Comparison of ENCODE assay signal across 8 cellular contexts in genomic region chr6:137705166-137706064, GRCh38.
DNase-seq lines count a peak whose midpoint lies in the region; ATAC-seq lines count a peak whose summit lies in the region.

No MANE protein-coding gene starts in this region.

- no peak overlapping the region for H3K4ac ChIP-seq in trophoblast cell (ENCODE audit: low read depth, low read length)

- no peak overlapping the region for H3K23ac ChIP-seq in trophoblast cell (ENCODE audit: low read length)

- DNase-seq in ELF-1 (ENCODE audit: low read depth, low spot score) (peak; percentile 66), RPMI8226 (peak; percentile 49), foreskin melanocyte (peak; percentile 38), trophoblast cell (peak; percentile 65 to 83)
- peak; percentile 60 for DNase-seq in activated T-helper 2 cell treated with anti-CD3 and anti-CD28 coated beads, Interferon-gamma antibody, Interleukin-2, Interleukin-4, amounts not matched to agents 10 μg/mL and 5 μg/mL and 100 μg/mL, durations not matched to agents 14 hours and 24 hours and 36 hours (ENCODE audit: low spot score)

- H3K9me3 Mint-ChIP-seq in activated T-helper 2 cell treated with anti-CD3 and anti-CD28 coated beads, Interferon-gamma antibody, Interleukin-2, Interleukin-4, amounts not matched to agents 10 μg/mL and 5 μg/mL and 100 μg/mL, durations not matched to agents 14 hours and 24 hours and 36 hours = peaks cover 2% of the 10 kb centered on the region

- intact Hi-C loops in activated T-helper 2 cell treated with anti-CD3 and anti-CD28 coated beads, Interferon-gamma antibody, Interleukin-2, Interleukin-4, amounts not matched to agents 10 μg/mL and 5 μg/mL and 100 μg/mL, durations not matched to agents 14 hours and 24 hours and 36 hours (cut with micrococcal nuclease) = loop anchor here (1.0 to 5.0 kb wide), 5 partner anchors 222 to 404 kb away; no protein-coding TSS in a partner anchor

- no CpG with 5 or more reads among the region's 11 CpGs for WGBS in trophoblast cell (ENCODE audit: extremely low coverage, insufficient coverage, insufficient read length)

- H3K79me2 ChIP-seq in trophoblast cell (ENCODE audit: control insufficient read depth, insufficient read depth, low read length, poor library complexity) = no peaks in the 10 kb centered on the region

- peak overlapping the region; percentile 0 for H3K4me3 Mint-ChIP-seq in activated T-helper 2 cell treated with anti-CD3 and anti-CD28 coated beads, Interferon-gamma antibody, Interleukin-2, Interleukin-4, amounts not matched to agents 10 μg/mL and 5 μg/mL and 100 μg/mL, durations not matched to agents 14 hours and 24 hours and 36 hours (ENCODE audit: low read depth)

- peaks cover 78% of the 10 kb centered on the region for H3K4me1 Mint-ChIP-seq in activated T-helper 2 cell treated with anti-CD3 and anti-CD28 coated beads, Interferon-gamma antibody, Interleukin-2, Interleukin-4, amounts not matched to agents 10 μg/mL and 5 μg/mL and 100 μg/mL, durations not matched to agents 14 hours and 24 hours and 36 hours (ENCODE audit: low read depth)

- H3K27ac Mint-ChIP-seq in activated T-helper 2 cell treated with anti-CD3 and anti-CD28 coated beads, Interferon-gamma antibody, Interleukin-2, Interleukin-4, amounts not matched to agents 10 μg/mL and 5 μg/mL and 100 μg/mL, durations not matched to agents 14 hours and 24 hours and 36 hours = peak overlapping the region; percentile 66

- no peaks in the 10 kb centered on the region for H3K36me3 ChIP-seq in trophoblast cell (ENCODE audit: control insufficient read depth in 1 of 2, insufficient read depth in 2 of 2, low read length in 2 of 2)

- H3K18ac ChIP-seq in trophoblast cell (ENCODE audit: low read length) = no peak overlapping the region

- H3K36me3 Mint-ChIP-seq in activated T-helper 2 cell treated with anti-CD3 and anti-CD28 coated beads, Interferon-gamma antibody, Interleukin-2, Interleukin-4, amounts not matched to agents 10 μg/mL and 5 μg/mL and 100 μg/mL, durations not matched to agents 14 hours and 24 hours and 36 hours (ENCODE audit: low read depth) = peaks cover 6% of the 10 kb centered on the region

- no peak overlapping the region for H4K91ac ChIP-seq in trophoblast cell (ENCODE audit: low read depth, low read length)

- no peaks in the 10 kb centered on the region for H3K9me3 ChIP-seq in trophoblast cell (ENCODE audit: insufficient read depth, low read depth, low read length)

- no peak overlapping the region for H3K4me2 ChIP-seq in trophoblast cell (ENCODE audit: low read length)

- no peak overlapping the region for H2BK5ac ChIP-seq in trophoblast cell (ENCODE audit: low read depth, low read length, poor library complexity)

- ATAC-seq in HG03159 (IDR thresholded peaks at IDR 0.05; ENCODE audit: unreplicated experiment) (peak; percentile 51), GM19328 (IDR thresholded peaks at IDR 0.05; ENCODE audit: unreplicated experiment) (no peak), HG02678 (IDR thresholded peaks at IDR 0.05; ENCODE audit: unreplicated experiment) (no peak)

- no peaks in the 10 kb centered on the region for H3K4me1 ChIP-seq in trophoblast cell (ENCODE audit: control insufficient read depth in 1 of 2, insufficient read depth in 2 of 2, low read length in 2 of 2)

- H2AFZ ChIP-seq in trophoblast cell (ENCODE audit: insufficient read depth, low read length, poor library complexity) = no peak overlapping the region

- H4K8ac ChIP-seq in trophoblast cell (ENCODE audit: low read depth, low read length) = no peak overlapping the region

- no peak overlapping the region for H3K4me3 ChIP-seq in trophoblast cell (ENCODE audit: low read depth, low read length)

- H3K14ac ChIP-seq in trophoblast cell (ENCODE audit: low read length) = no peak overlapping the region

- H2BK12ac ChIP-seq in trophoblast cell (ENCODE audit: low read length) = no peak overlapping the region

- no peaks in the 10 kb centered on the region for H3K79me1 ChIP-seq in trophoblast cell (ENCODE audit: low read length)

- no peaks in the 10 kb centered on the region for H3K27me3 Mint-ChIP-seq in activated T-helper 2 cell treated with anti-CD3 and anti-CD28 coated beads, Interferon-gamma antibody, Interleukin-2, Interleukin-4, amounts not matched to agents 10 μg/mL and 5 μg/mL and 100 μg/mL, durations not matched to agents 14 hours and 24 hours and 36 hours (ENCODE audit: low read depth)

- H3K27ac ChIP-seq in trophoblast cell (ENCODE audit: low read depth, low read length) = no peak overlapping the region

- H2AK5ac ChIP-seq in trophoblast cell (ENCODE audit: low read length) = no peak overlapping the region

- no peak overlapping the region for H4K12ac ChIP-seq in trophoblast cell (ENCODE audit: low read depth, low read length)

- H3K27me3 ChIP-seq in trophoblast cell (ENCODE audit: insufficient read depth, low read length) = no peaks in the 10 kb centered on the region

- no peak overlapping the region for H3K9ac ChIP-seq in trophoblast cell (ENCODE audit: low read length)

- H2BK120ac ChIP-seq in trophoblast cell (ENCODE audit: insufficient read depth, low read length, poor library complexity) = no peak overlapping the region
